In the genomic region with DNA sequence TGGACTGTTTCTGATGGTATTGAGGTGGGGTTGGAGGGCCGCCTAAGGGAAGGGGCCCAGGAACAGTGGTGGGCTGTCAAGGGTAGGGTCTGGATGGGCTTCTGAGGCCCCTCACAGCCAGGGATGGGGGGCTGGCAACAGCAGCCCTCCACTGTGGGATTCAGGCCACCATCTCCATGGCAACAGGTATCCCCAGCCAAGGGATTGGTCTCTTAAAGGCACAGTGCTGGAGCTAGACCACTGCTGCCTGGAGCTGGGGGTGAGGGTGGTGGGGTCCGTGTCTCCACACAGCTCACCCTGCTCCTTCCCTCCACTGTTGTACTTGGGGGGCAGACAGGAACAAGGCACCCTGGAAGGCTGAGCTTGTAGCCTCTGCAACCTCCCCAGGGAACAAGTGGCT, we compare ENCODE assay signal across 26 cellular contexts. TPM values are rescaled to one million over a fixed set of nuclear protein-coding genes. Genes with fewer than 3 reads are reported as not detected.
DNase-seq lines count a peak whose midpoint lies in the region; ATAC-seq and TF ChIP-seq lines count a peak whose summit lies in the region.
"Had no signal": no experiment of that assay in that cellular context is flagged by ENCODE, and none has a peak within 500 bp of the region (broad histone marks: within the 10 kb centered on the region; RNA-seq: fewer than 3 reads in every experiment).

No MANE protein-coding gene starts in this region.

- H3K27me3 ChIP-seq in left ventricle myocardium inferior (ENCODE audit: low read depth) (no peaks in the 10 kb centered on the region), lower lobe of right lung (ENCODE audit: low read depth) (no peaks in the 10 kb centered on the region)
- H3K27me3 ChIP-seq: body of pancreas, gastroesophageal sphincter, suprapubic skin had no signal

- H3K9me3 ChIP-seq in left ventricle myocardium inferior (replicated peaks), result no peaks in the 10 kb centered on the region
- H3K9me3 ChIP-seq in lower lobe of right lung, result no peaks in the 10 kb centered on the region
- H3K9me3 ChIP-seq: body of pancreas, gastroesophageal sphincter, suprapubic skin had no signal

- H3K27me3 Mint-ChIP-seq in activated T-helper 17 cell treated with anti-CD3 and anti-CD28 coated beads, Interleukin-2, amount 50 U/mL, for 72 hours, result no peaks in the 10 kb centered on the region
- H3K27me3 Mint-ChIP-seq: CD4-positive, alpha-beta memory T cell; natural killer cell treated with Interleukin-12 subunit alpha and Interleukin-12 subunit beta and Interleukin-15 and Interleukin-18, amount 100 ng/mL, for 72 hours had no signal

- H3K27ac ChIP-seq in left ventricle myocardium inferior (replicated peaks), result peak overlapping the region; percentile 81
- H3K27ac ChIP-seq in lower lobe of right lung, result peak overlapping the region; percentile 72
- peak overlapping the region; percentile 99 for H3K27ac ChIP-seq in temporal lobe (ENCODE audit: low read depth, low read length)
- H3K27ac ChIP-seq: body of pancreas, suprapubic skin had no signal

- intact Hi-C loops in left ventricle myocardium inferior (cut with micrococcal nuclease), result no loop called here
- intact Hi-C loops in left ventricle myocardium superior (cut with micrococcal nuclease), result no loop called here
- intact Hi-C loops in lower lobe of right lung (cut with DNase I), result no loop called here

- no peak overlapping the region for H3K4me3 ChIP-seq in left ventricle myocardium inferior
- H3K4me3 ChIP-seq in lower lobe of right lung, result no peak overlapping the region
- H3K4me3 ChIP-seq: body of pancreas, coronary artery, gastroesophageal sphincter, skin epidermis, suprapubic skin had no signal

- DNase-seq in left ventricle myocardium inferior, result no peak
- DNase-seq in left ventricle myocardium superior, result no peak
- DNase-seq in lower lobe of right lung, result no peak
- DNase-seq in GM03348 (ENCODE audit: low spot score), result no peak
- DNase-seq in COLO829 (ENCODE audit: low spot score), result no peak
- no peak for DNase-seq in DMS53 treated with DMSO at 0.1 percent for 48 hours (lab: John Stamatoyannopoulos, UW; ENCODE audit: unreplicated experiment)
- DNase-seq: activated CD4-positive, CD25-positive, alpha-beta regulatory T cell treated with anti-CD3 and anti-CD28 coated beads, Interleukin-2, amount 50 U/mL, for 72 hours; body of pancreas; CD4-positive, alpha-beta memory T cell; DMS153; endodermal cell; GF-D8; KG1; MV-4-11; NCI-H2081; NCI-H82; stimulated activated CD4-positive, alpha-beta T cell treated with anti-CD3 and anti-CD28 coated beads, Interleukin-2, amount 100 ng/mL, for 24 hours had no signal

- H3K4me1 Mint-ChIP-seq in activated T-helper 17 cell treated with anti-CD3 and anti-CD28 coated beads, Interleukin-2, amount 50 U/mL, for 72 hours, result peaks cover 15% of the 10 kb centered on the region

- H3K36me3 ChIP-seq in left ventricle myocardium inferior (no peaks in the 10 kb centered on the region), lower lobe of right lung (peaks cover 3% of the 10 kb centered on the region)
- H3K36me3 ChIP-seq: suprapubic skin had no signal

- no peaks in the 10 kb centered on the region for H3K36me3 Mint-ChIP-seq in activated T-helper 17 cell treated with anti-CD3 and anti-CD28 coated beads, Interleukin-2, amount 50 U/mL, for 72 hours (ENCODE audit: low read depth)
- H3K36me3 Mint-ChIP-seq: natural killer cell treated with Interleukin-12 subunit alpha and Interleukin-12 subunit beta and Interleukin-15 and Interleukin-18, amount 100 ng/mL, for 72 hours; stimulated activated effector memory CD8-positive, alpha-beta T cell treated with anti-CD3 and anti-CD28 coated beads, Interleukin-12 subunit alpha, Interleukin-12 subunit beta, amount 100 ng/mL, for 72 hours had no signal

- H3K9me3 Mint-ChIP-seq in activated T-helper 17 cell treated with anti-CD3 and anti-CD28 coated beads, Interleukin-2, amount 50 U/mL, for 72 hours, result no peaks in the 10 kb centered on the region
- H3K9me3 Mint-ChIP-seq: CD4-positive, alpha-beta memory T cell; endodermal cell; natural killer cell treated with Interleukin-12 subunit alpha and Interleukin-12 subunit beta and Interleukin-15 and Interleukin-18, amount 100 ng/mL, for 72 hours; stimulated activated effector memory CD8-positive, alpha-beta T cell treated with anti-CD3 and anti-CD28 coated beads, Interleukin-12 subunit alpha, Interleukin-12 subunit beta, amount 100 ng/mL, for 72 hours had no signal

- H3K27ac Mint-ChIP-seq in activated T-helper 17 cell treated with anti-CD3 and anti-CD28 coated beads, Interleukin-2, amount 50 U/mL, for 72 hours, result peak overlapping the region; percentile 65
- H3K27ac Mint-ChIP-seq: endodermal cell; natural killer cell treated with Interleukin-12 subunit alpha and Interleukin-12 subunit beta and Interleukin-15 and Interleukin-18, amount 100 ng/mL, for 72 hours; progenitor cell of endocrine pancreas; stimulated activated effector memory CD8-positive, alpha-beta T cell treated with anti-CD3 and anti-CD28 coated beads, Interleukin-12 subunit alpha, Interleukin-12 subunit beta, amount 100 ng/mL, for 72 hours had no signal

- ATAC-seq in left ventricle myocardium superior (no peak), lower lobe of right lung (no peak)
- no peak for ATAC-seq in activated T-helper 17 cell treated with anti-CD3 and anti-CD28 coated beads, Interleukin-2, amount 50 U/mL, for 72 hours (replicated peaks)
- ATAC-seq: body of pancreas; gastroesophageal sphincter; natural killer cell treated with Interleukin-12 subunit alpha and Interleukin-12 subunit beta and Interleukin-15 and Interleukin-18, amount 100 ng/mL, for 72 hours; stimulated activated effector memory CD8-positive, alpha-beta T cell treated with anti-CD3 and anti-CD28 coated beads, Interleukin-12 subunit alpha, Interleukin-12 subunit beta, amount 100 ng/mL, for 72 hours had no signal

- no peak for TF ChIP-seq CTCF in left ventricle myocardium inferior (IDR thresholded peaks at IDR 0.05; ENCODE audit: borderline replicate concordance)
- TF ChIP-seq CTCF in lower lobe of right lung (IDR thresholded peaks at IDR 0.05), result no peak

- peaks cover 97% of the 10 kb centered on the region for H3K4me1 ChIP-seq in left ventricle myocardium inferior
- H3K4me1 ChIP-seq in lower lobe of right lung, result peaks cover 89% of the 10 kb centered on the region

- no peak overlapping the region for H3K4me3 Mint-ChIP-seq in activated T-helper 17 cell treated with anti-CD3 and anti-CD28 coated beads, Interleukin-2, amount 50 U/mL, for 72 hours
- H3K4me3 Mint-ChIP-seq: CD4-positive, alpha-beta memory T cell; endodermal cell; natural killer cell treated with Interleukin-12 subunit alpha and Interleukin-12 subunit beta and Interleukin-15 and Interleukin-18, amount 100 ng/mL, for 72 hours; stimulated activated effector memory CD8-positive, alpha-beta T cell treated with anti-CD3 and anti-CD28 coated beads, Interleukin-12 subunit alpha, Interleukin-12 subunit beta, amount 100 ng/mL, for 72 hours had no signal

RNA-seq across cellular contexts. Expression of a gene that starts 41.8 kb away (rescaled TPM):
- 56.3 TPM for total RNA-seq in left ventricle myocardium inferior
- 59.0 TPM for total RNA-seq in left ventricle myocardium superior
- total RNA-seq in activated T-helper 17 cell treated with anti-CD3 and anti-CD28 coated beads, Interleukin-2, amount 50 U/mL, for 72 hours, result 100 to 1,000 TPM in 1 of 2 donors, 10 to 100 TPM in 1; 79.0 to 103 TPM
- 79.8 TPM for total RNA-seq in lower lobe of right lung
- 96.9 TPM for total RNA-seq in temporal lobe

RNA-seq across cellular contexts. Expression of a gene that starts 42.1 kb away (rescaled TPM):
- total RNA-seq in left ventricle myocardium inferior (14.0 TPM), left ventricle myocardium superior (20.3 TPM), lower lobe of right lung (34.9 TPM), temporal lobe (61.7 TPM)
- total RNA-seq in activated T-helper 17 cell treated with anti-CD3 and anti-CD28 coated beads, Interleukin-2, amount 50 U/mL, for 72 hours, result 10 to 100 TPM; 34.1 to 37.4 TPM

RNA-seq across cellular contexts. Expression of a gene that starts 51.6 kb away (rescaled TPM):
- 13.7 TPM for total RNA-seq in left ventricle myocardium inferior
- 11.2 TPM for total RNA-seq in left ventricle myocardium superior
- 1 to 10 TPM; 3.8 to 4.4 TPM for total RNA-seq in activated T-helper 17 cell treated with anti-CD3 and anti-CD28 coated beads, Interleukin-2, amount 50 U/mL, for 72 hours
- total RNA-seq in lower lobe of right lung, result 55.3 TPM
- total RNA-seq in temporal lobe, result 42.5 TPM
